23 cellular contexts compared by ENCODE assay signal in genomic region chr14:46377305-46377704, GRCh38.
DNase-seq lines count a peak whose midpoint lies in the region; ATAC-seq, FAIRE-seq and TF ChIP-seq lines count a peak whose summit lies in the region.
"Had no signal": no experiment of that assay in that cellular context is flagged by ENCODE, and none has a peak within 500 bp of the region (broad histone marks: within the 10 kb centered on the region; RNA-seq: fewer than 3 reads in every experiment).

No MANE protein-coding gene starts in this region.

- H2AK5ac ChIP-seq in H1 (ENCODE audit: low read depth, low read length) (no peak overlapping the region), neuronal stem cell (ENCODE audit: low read depth, low read length) (no peak overlapping the region)

- POLR2A ChIA-PET in H1 (lab: Charles Lee; ENCODE audit: partially characterized antibody): no interaction called here

- 86% methylated on average over 3 of the region's 3 CpGs; no CpG with 5 or more reads in 1 of the 2 experiments for WGBS in H1 (ENCODE audit: extremely low coverage in 1 of 2, insufficient coverage in 1 of 2, insufficient read length in 1 of 2, insufficient replicate concordance in 2 of 2, low coverage in 1 of 2, low lambda C conversion rate in 2 of 2, missing lambda C conversion rate in 1 of 2), 2 experiments
- no CpG with 5 or more reads among the region's 3 CpGs for WGBS in neuronal stem cell (ENCODE audit: extremely low coverage in 2 of 2, insufficient read length in 2 of 2, insufficient replicate concordance in 1 of 2), 2 donors

- H2BK15ac ChIP-seq in H1 (ENCODE audit: low read length) (no peak overlapping the region; the same call in 1 of the 2 replicates), neuronal stem cell (ENCODE audit: low read length) (no peak overlapping the region)

- H3K23ac ChIP-seq in H1 (ENCODE audit: insufficient read length) (no peak overlapping the region), neuronal stem cell (ENCODE audit: low read depth, low read length, poor library complexity) (no peak overlapping the region)

- TF ChIP-seq RAD21 in H1 (IDR thresholded peaks at IDR 0.05 in 1 of 2, conservative IDR thresholded peaks at IDR 0.05 in 1 of 2; ENCODE audit: low read depth in 2 of 2, low read length in 2 of 2): no peak

- H3K4me2 ChIP-seq in GM23338: no peak overlapping the region
- no peak overlapping the region for H3K4me2 ChIP-seq in H1 (ENCODE audit: insufficient read depth in 1 of 2, low read depth in 2 of 2, low read length in 2 of 2)
- H3K4me2 ChIP-seq in neuronal stem cell (ENCODE audit: insufficient read depth, low read length, poor library complexity, severe bottlenecking): no peak overlapping the region
- H3K4me2 ChIP-seq: BLaER1 treated with 17β-estradiol and CSF1 and Interleukin-3, amounts not matched to agents 10 nM and 100 nM had no signal

- no peak for FAIRE-seq in H1 (lab: Jason Lieb, UNC)
- FAIRE-seq: A204.1, D721Med, GM12891, GM18507, H54 had no signal

- CTCF ChIA-PET in H1 (lab: Charles Lee; ENCODE audit: partially characterized antibody): interaction anchor here (1.8 kb wide), 1 partner anchor 10 kb away, joined by 4 read pairs; no protein-coding TSS in a partner anchor

- no peak overlapping the region for H2AFZ ChIP-seq in GM23338
- no peak overlapping the region for H2AFZ ChIP-seq in H1 (ENCODE audit: low read length)
- peak overlapping the region; percentile 2 for H2AFZ ChIP-seq in neuronal stem cell (ENCODE audit: low read length)

- H3K4ac ChIP-seq in H1 (replicated peaks; ENCODE audit: insufficient read length, low read depth, low read length) (no peak overlapping the region), neuronal stem cell (ENCODE audit: low read length) (no peak overlapping the region)

- H2BK120ac ChIP-seq in H1 (replicated peaks; ENCODE audit: low read depth, low read length) (no peak overlapping the region), neuronal stem cell (ENCODE audit: low read depth, low read length) (no peak overlapping the region)

- H3K36me3 ChIP-seq in GM23338 (ENCODE audit: insufficient read depth): no peaks in the 10 kb centered on the region
- no peaks in the 10 kb centered on the region for H3K36me3 ChIP-seq in H1 (ENCODE audit: control insufficient read depth in 2 of 4, insufficient read depth in 4 of 4, low read length in 3 of 4)
- H3K36me3 ChIP-seq in iPS-15b (ENCODE audit: control insufficient read depth, insufficient read depth, low read length): no peaks in the 10 kb centered on the region
- no peaks in the 10 kb centered on the region for H3K36me3 ChIP-seq in neuronal stem cell (replicated peaks in 1 of 2; ENCODE audit: control insufficient read depth in 2 of 2, insufficient read depth in 2 of 2, low read length in 2 of 2)
- H3K36me3 ChIP-seq: BE2C; BLaER1 treated with 17β-estradiol and CSF1 and Interleukin-3, amounts not matched to agents 10 nM and 100 nM had no signal

- peaks cover 15% of the 10 kb centered on the region for H3K4me1 ChIP-seq in GM23338 (ENCODE audit: insufficient read depth)
- H3K4me1 ChIP-seq in H1 (replicated peaks in 1 of 4; ENCODE audit: control insufficient read depth in 3 of 4, insufficient read depth in 4 of 4, low read length in 3 of 4): peaks cover 0 to 3% (median 0%) of the 10 kb centered on the region in 4 experiments; a peak in 1 of 7 replicates
- H3K4me1 ChIP-seq in iPS-15b (ENCODE audit: control insufficient read depth, insufficient read depth, low read length): peaks cover 9% of the 10 kb centered on the region
- no peaks in the 10 kb centered on the region for H3K4me1 ChIP-seq in neuronal stem cell (ENCODE audit: control insufficient read depth in 2 of 2, insufficient read depth in 1 of 2, low read depth in 1 of 2, low read length in 2 of 2)
- H3K4me1 ChIP-seq: BE2C; BLaER1 treated with 17β-estradiol and CSF1 and Interleukin-3, amounts not matched to agents 10 nM and 100 nM had no signal

- H3K23me2 ChIP-seq in H1 (ENCODE audit: low read depth, low read length): no peaks in the 10 kb centered on the region

- H3K27ac ChIP-seq in GM23338 (ENCODE audit: low read depth) (no peak overlapping the region), H1 (ENCODE audit: low read depth, low read length) (no peak overlapping the region), neuronal stem cell (replicated peaks; ENCODE audit: low read length) (no peak overlapping the region)
- H3K27ac ChIP-seq: BLaER1 treated with 17β-estradiol and CSF1 and Interleukin-3, amounts not matched to agents 10 nM and 100 nM had no signal

- H3F3A ChIP-seq in GM23338 (replicated peaks; ENCODE audit: low read depth): no peaks in the 10 kb centered on the region

- H3K79me1 ChIP-seq in H1 (ENCODE audit: low read depth, low read length) (no peaks in the 10 kb centered on the region), neuronal stem cell (ENCODE audit: low read depth, low read length) (no peaks in the 10 kb centered on the region)

- TF ChIP-seq CTCF in GM23338 (conservative IDR thresholded peaks at IDR 0.05; ENCODE audit: low read depth in 2 of 2) (no peak), H1 (IDR thresholded peaks at IDR 0.05; ENCODE audit: control extremely low read depth in 1 of 3, insufficient read depth in 1 of 3, low read depth in 1 of 3, low read length in 3 of 3) (no peak), foreskin fibroblast (IDR thresholded peaks at IDR 0.05; ENCODE audit: low read depth, low read length) (no peak)

- no peak overlapping the region for H2BK20ac ChIP-seq in H1 (ENCODE audit: low read length)

- no peaks in the 10 kb centered on the region for H3K27me3 Mint-ChIP-seq in GM23338 (ENCODE audit: insufficient read depth, low read depth, poor library complexity)
- H3K27me3 Mint-ChIP-seq: CD4-positive, alpha-beta T cell; CD8-positive, alpha-beta memory T cell had no signal

- no peak overlapping the region for H2BK12ac ChIP-seq in H1 (ENCODE audit: low read depth, low read length)
- no peak overlapping the region for H2BK12ac ChIP-seq in neuronal stem cell (ENCODE audit: low read length)

- no peak overlapping the region for H3K9ac ChIP-seq in H1 (replicated peaks in 1 of 4; ENCODE audit: extremely low read depth in 1 of 4, low read depth in 3 of 4, low read length in 3 of 4)
- no peak overlapping the region for H3K9ac ChIP-seq in iPS-15b (ENCODE audit: low read depth, low read length)
- no peak overlapping the region for H3K9ac ChIP-seq in neuronal stem cell (ENCODE audit: low read depth, low read length, poor library complexity)
- H3K9ac ChIP-seq: BLaER1 treated with 17β-estradiol and CSF1 and Interleukin-3, amounts not matched to agents 10 nM and 100 nM had no signal

- no peak overlapping the region for H3K4me3 ChIP-seq in GM23338
- H3K4me3 ChIP-seq in H1 (ENCODE audit: extremely low read depth in 1 of 4, insufficient read depth in 2 of 4, low read depth in 3 of 4, low read length in 4 of 4): no peak overlapping the region
- peak overlapping the region; percentile 30 for H3K4me3 ChIP-seq in iPS-15b (ENCODE audit: low read depth, low read length)
- no peak overlapping the region for H3K4me3 ChIP-seq in neuronal stem cell (ENCODE audit: low read length in 2 of 2)
- no peak overlapping the region for H3K4me3 ChIP-seq in foreskin fibroblast (ENCODE audit: low read depth in 1 of 2, low read length in 2 of 2)
- H3K4me3 ChIP-seq: BLaER1 treated with 17β-estradiol and CSF1 and Interleukin-3, amounts not matched to agents 10 nM and 100 nM had no signal

- ATAC-seq in GM23338: peak; percentile 75

- H4K20me1 ChIP-seq in GM23338 (replicated peaks; ENCODE audit: insufficient read depth): no peaks in the 10 kb centered on the region
- no peaks in the 10 kb centered on the region for H4K20me1 ChIP-seq in H1 (replicated peaks in 1 of 2; ENCODE audit: control insufficient read depth in 1 of 2, insufficient read depth in 2 of 2, low read length in 2 of 2)
- H4K20me1 ChIP-seq: BLaER1 treated with 17β-estradiol and CSF1 and Interleukin-3, amounts not matched to agents 10 nM and 100 nM had no signal

- no peak overlapping the region for H3K4me3 Mint-ChIP-seq in GM23338
- H3K4me3 Mint-ChIP-seq: CD14-positive monocyte; CD4-positive, alpha-beta T cell; CD8-positive, alpha-beta memory T cell had no signal

- no peak overlapping the region for H4K8ac ChIP-seq in H1 (ENCODE audit: extremely low read depth, insufficient read depth, low read length)
- H4K8ac ChIP-seq in neuronal stem cell (ENCODE audit: low read depth, low read length): peak overlapping the region; percentile 19

- H3K9me3 Mint-ChIP-seq in GM23338: peaks cover 16% of the 10 kb centered on the region

- 0 out of 2 replicates have a peak, but pooled peaks cover 7% of the 10 kb centered on the region for H3K9me2 ChIP-seq in GM23338 (ENCODE audit: insufficient read depth)

- no peak overlapping the region for H4K91ac ChIP-seq in H1 (replicated peaks; ENCODE audit: insufficient read length, low read length)
- H4K91ac ChIP-seq in neuronal stem cell (ENCODE audit: low read depth, low read length, poor library complexity): no peak overlapping the region

- no peaks in the 10 kb centered on the region; the same call in 2 of the 3 replicates for H3K36me3 Mint-ChIP-seq in GM23338 (ENCODE audit: low read depth)
- H3K36me3 Mint-ChIP-seq: CD14-positive monocyte; CD8-positive, alpha-beta memory T cell had no signal

- no peak overlapping the region for H4K5ac ChIP-seq in H1 (ENCODE audit: insufficient read length, low read depth, low read length)

- H3K14ac ChIP-seq in H1 (ENCODE audit: insufficient read length): no peak overlapping the region
- H3K14ac ChIP-seq in neuronal stem cell (ENCODE audit: low read length): peak overlapping the region; percentile 8

- no peak overlapping the region for H2BK5ac ChIP-seq in H1 (ENCODE audit: low read depth, low read length)
- no peak overlapping the region for H2BK5ac ChIP-seq in neuronal stem cell (ENCODE audit: low read length)

- peak overlapping the region; percentile 13; the same call in 1 of the 2 replicates for H3K18ac ChIP-seq in H1 (ENCODE audit: extremely low read depth, low read length)
- H3K18ac ChIP-seq in neuronal stem cell (ENCODE audit: low read length): peak overlapping the region; percentile 48

- no peak for TF ChIP-seq POLR2A in H1 (IDR thresholded peaks at IDR 0.05; ENCODE audit: control extremely low read depth in 1 of 2, low read depth in 2 of 2, low read length in 2 of 2)

- H3K27ac Mint-ChIP-seq in GM23338: no peak overlapping the region
- H3K27ac Mint-ChIP-seq: CD14-positive monocyte; CD4-positive, alpha-beta T cell; CD8-positive, alpha-beta memory T cell had no signal

- H3K79me2 ChIP-seq in GM23338 (replicated peaks; ENCODE audit: insufficient read depth) (no peaks in the 10 kb centered on the region), H1 (ENCODE audit: control insufficient read depth in 1 of 2, insufficient read depth in 2 of 2, low read length in 2 of 2) (no peaks in the 10 kb centered on the region)

- peaks cover 15% of the 10 kb centered on the region; the same call in 2 of the 3 replicates for H3K4me1 Mint-ChIP-seq in GM23338
- H3K4me1 Mint-ChIP-seq: CD14-positive monocyte; CD8-positive, alpha-beta memory T cell had no signal

- peak; percentile 21 for DNase-seq in GM23338 (ENCODE audit: low spot score)
- peak in 1 of 2 experiments; percentile 10 for DNase-seq in H1 (ENCODE audit: low read depth in 1 of 2, low spot score in 2 of 2)
- no peak for DNase-seq in neuronal stem cell (ENCODE audit: low spot score)
- DNase-seq in H4 (ENCODE audit: low spot score): no peak
- no peak for DNase-seq in foreskin fibroblast
- DNase-seq in SIG-M5 (lab: John Stamatoyannopoulos, UW): no peak
- DNase-seq in central memory CD4-positive, alpha-beta T cell: no peak
- DNase-seq: AML-193; BE2C; CD4-positive, alpha-beta T cell; CD8-positive, alpha-beta memory T cell; DMS 273 treated with DMSO at 0.1 percent for 48 hours; DMS79 treated with DMSO at 0.1 percent for 48 hours; GF-D8; HCEC 1CT had no signal

- TF ChIP-seq EP300 in H1 (IDR thresholded peaks at IDR 0.05; ENCODE audit: borderline replicate concordance in 1 of 2, low read depth in 2 of 2, low read length in 2 of 2): no peak

- no peaks in the 10 kb centered on the region for H3K9me3 ChIP-seq in H1 (ENCODE audit: insufficient read depth in 2 of 2, low read depth in 1 of 2, low read length in 1 of 2)
- H3K9me3 ChIP-seq in iPS-15b (ENCODE audit: control insufficient read depth, insufficient read depth, low read length): no peaks in the 10 kb centered on the region
- no peaks in the 10 kb centered on the region for H3K9me3 ChIP-seq in neuronal stem cell (replicated peaks in 1 of 2; ENCODE audit: control insufficient read depth in 2 of 2, insufficient read depth in 1 of 2, low read depth in 1 of 2, low read length in 2 of 2)
- H3K9me3 ChIP-seq: BE2C had no signal

- H3K27me3 ChIP-seq in GM23338 (ENCODE audit: insufficient read depth) (no peaks in the 10 kb centered on the region), H1 (replicated peaks in 1 of 4; ENCODE audit: control insufficient read depth in 3 of 4, extremely low read depth in 1 of 4, insufficient read depth in 3 of 4, low read length in 3 of 4) (no peaks in the 10 kb centered on the region), iPS-15b (ENCODE audit: control insufficient read depth, insufficient read depth, low read length) (no peaks in the 10 kb centered on the region), neuronal stem cell (ENCODE audit: control insufficient read depth in 3 of 3, insufficient read depth in 3 of 3, low read depth in 1 of 3, low read length in 3 of 3) (no peaks in the 10 kb centered on the region)
- H3K27me3 ChIP-seq: BE2C; BLaER1 treated with 17β-estradiol and CSF1 and Interleukin-3, amounts not matched to agents 10 nM and 100 nM had no signal

- no peak overlapping the region for H3K56ac ChIP-seq in H1 (replicated peaks; ENCODE audit: insufficient read length, low read depth, low read length)
